9 cellular contexts compared by ENCODE assay signal in the genomic region with DNA sequence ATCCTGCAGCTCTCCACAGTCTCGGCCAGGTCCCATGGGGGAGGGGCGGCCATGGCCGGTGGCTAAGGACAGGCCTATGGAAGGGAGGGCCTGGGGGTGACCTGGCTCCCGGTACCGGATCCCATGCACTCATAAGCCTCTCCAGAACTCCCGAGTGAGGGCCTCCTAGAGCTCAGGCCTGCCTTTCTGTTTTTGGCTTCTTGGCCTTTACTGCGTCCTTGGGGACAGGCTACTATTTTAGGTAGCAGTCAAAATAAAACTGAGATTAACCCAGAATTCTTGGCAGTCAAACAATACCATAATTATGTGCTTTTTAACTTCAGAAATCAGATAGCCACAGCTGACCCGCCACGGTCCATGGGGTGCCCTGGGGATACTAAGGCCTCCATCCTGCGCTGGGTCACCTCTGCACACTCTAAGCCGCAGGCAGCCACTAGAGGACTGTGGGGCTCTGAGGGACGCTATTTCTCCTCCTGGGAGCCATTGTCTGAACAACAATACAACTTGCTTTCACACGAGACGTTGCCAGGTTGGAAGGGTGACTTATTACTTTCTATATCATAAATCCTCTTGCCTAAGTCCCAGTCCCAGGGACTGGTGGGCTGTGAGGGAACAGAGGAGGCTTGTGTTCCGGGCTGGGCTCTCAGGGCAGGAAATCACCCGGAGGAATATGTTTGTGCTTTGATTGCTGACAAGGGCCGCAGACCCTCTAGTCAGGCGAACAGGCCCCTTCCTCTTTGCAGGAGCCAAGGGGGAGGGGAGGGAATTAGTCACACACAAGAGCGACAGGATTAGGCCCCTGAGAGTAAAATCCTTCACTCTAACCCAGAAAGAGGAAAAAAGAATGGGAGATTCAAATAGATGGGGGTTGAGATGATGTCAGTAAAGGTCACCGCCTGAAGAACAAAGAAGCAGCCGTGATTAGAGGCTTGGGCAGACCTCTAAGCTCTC. TPM values are rescaled to one million over a fixed set of nuclear protein-coding genes. Genes with fewer than 3 reads are reported as not detected.
A peak's percentile ranks its signal among the peaks of the same experiment; 100 is the strongest.
DNase-seq lines count a peak whose midpoint lies in the region; ATAC-seq, FAIRE-seq and TF ChIP-seq lines count a peak whose summit lies in the region.
"Had no signal": no experiment of that assay in that cellular context is flagged by ENCODE, and none has a peak within 500 bp of the region (broad histone marks: within the 10 kb centered on the region; RNA-seq: fewer than 3 reads in every experiment).

No MANE protein-coding gene starts in this region.

- no peak for TF ChIP-seq EP300 in upper lobe of left lung (IDR thresholded peaks at IDR 0.05)

- H3K79me2 ChIP-seq in endothelial cell of umbilical vein (ENCODE audit: control insufficient read depth, insufficient read depth, low read length): no peaks in the 10 kb centered on the region

- POLR2A ChIA-PET in Panc1 (lab: Charles Lee) (no interaction called here), endothelial cell of umbilical vein (lab: Charles Lee) (no interaction called here)

- H3K9me3 ChIP-seq in Panc1 (ENCODE audit: control insufficient read depth, insufficient read depth, low read depth, low read length) (no peaks in the 10 kb centered on the region), endothelial cell of umbilical vein (replicated peaks; ENCODE audit: control insufficient read depth, insufficient read depth, low read length) (no peaks in the 10 kb centered on the region), upper lobe of left lung (no peaks in the 10 kb centered on the region)

- TF ChIP-seq POLR2A in endothelial cell of umbilical vein (IDR thresholded peaks at IDR 0.05; ENCODE audit: low read depth, low read length) (no peak), upper lobe of left lung (IDR thresholded peaks at IDR 0.05) (no peak)

- no peak for TF ChIP-seq CTCF in Panc1 (IDR thresholded peaks at IDR 0.05)
- TF ChIP-seq CTCF in endothelial cell of umbilical vein (IDR thresholded peaks at IDR 0.05; ENCODE audit: extremely low read depth in 1 of 2, insufficient read depth in 1 of 2, low read depth in 1 of 2, low read length in 2 of 2): peak; percentile 21 to 36
- TF ChIP-seq CTCF in upper lobe of left lung (IDR thresholded peaks at IDR 0.05): no peak

- in situ Hi-C loops in Panc1 (cut with HindIII; ENCODE audit: low pct_unique_long_range_greater_than_20kb, low sequenced_read_pairs): no loop called here

- FAIRE-seq in endothelial cell of umbilical vein (lab: Jason Lieb, UNC): peak; percentile 77

- H3K27ac ChIP-seq in Panc1 (ENCODE audit: low read length) (peak overlapping the region; percentile 44; the same call in 1 of the 2 replicates), endothelial cell of umbilical vein (ENCODE audit: insufficient read depth, low read depth, low read length) (peak overlapping the region; percentile 74), upper lobe of left lung (peak overlapping the region; percentile 17 to 55 (median 27))
- H3K27ac ChIP-seq: foreskin keratinocyte had no signal

- H3K36me3 ChIP-seq in Panc1 (ENCODE audit: control insufficient read depth, insufficient read depth, low read length) (no peaks in the 10 kb centered on the region; the same call in 1 of the 2 replicates), endothelial cell of umbilical vein (ENCODE audit: control insufficient read depth in 2 of 2, extremely low read depth in 1 of 2, insufficient read depth in 2 of 2, low read length in 2 of 2) (no peaks in the 10 kb centered on the region), upper lobe of left lung (no peaks in the 10 kb centered on the region)

- BruUV-seq in Panc1 (replicated peaks; lab: Mats Ljungman, UMichigan) (no TSS peak), endothelial cell of umbilical vein (replicated peaks; lab: Mats Ljungman, UMichigan) (no TSS peak)

- H2AFZ ChIP-seq in endothelial cell of umbilical vein (ENCODE audit: low read depth, low read length): peak overlapping the region; percentile 94

- DNase-seq in Panc1 (ENCODE audit: low read depth, low spot score) (no peak), endothelial cell of umbilical vein (ENCODE audit: low read depth, low spot score) (peak; percentile 89), myocyte (ENCODE audit: low read depth) (peak; percentile 46), upper lobe of left lung (no peak), SW 1271 (lab: John Stamatoyannopoulos, UW) (no peak), anterior cingulate cortex (lab: John Stamatoyannopoulos, UW) (no peak)
- DNase-seq: activated CD4-positive, alpha-beta T cell treated with anti-CD3 and anti-CD28 coated beads, Interleukin-2, amount 50 U/mL, for 1 hour; foreskin keratinocyte had no signal

- peak overlapping the region; percentile 44 for H3K4me2 ChIP-seq in endothelial cell of umbilical vein (ENCODE audit: insufficient read depth, low read length)

- dilution Hi-C loops in endothelial cell of umbilical vein (cut with MboI; ENCODE audit: extremely low pct_ligation_motif_present, low sequenced_read_pairs): no loop called here

- H4K20me1 ChIP-seq in endothelial cell of umbilical vein (replicated peaks; ENCODE audit: control insufficient read depth, extremely low read depth, insufficient read depth, low read length): no peaks in the 10 kb centered on the region

- ATAC-seq in Panc1 (peak; percentile 77), upper lobe of left lung (ENCODE audit: low FRiP score in 2 of 2) (peak in 1 of 2 donors; percentile 47), GM21528 (IDR thresholded peaks at IDR 0.05; ENCODE audit: low FRiP score, unreplicated experiment) (no peak)
- ATAC-seq: foreskin keratinocyte had no signal

- H3K9ac ChIP-seq in endothelial cell of umbilical vein (replicated peaks; ENCODE audit: extremely low read depth, insufficient read depth, low read length): peak overlapping the region; percentile 28

- H3K4me1 ChIP-seq in Panc1 (ENCODE audit: control insufficient read depth, insufficient read depth, low read length): peaks cover 9% of the 10 kb centered on the region
- peaks cover 23% of the 10 kb centered on the region for H3K4me1 ChIP-seq in endothelial cell of umbilical vein (ENCODE audit: control insufficient read depth, extremely low read depth, insufficient read depth, low read length)
- peaks cover 9 to 23% (median 13%) of the 10 kb centered on the region in 4 donors for H3K4me1 ChIP-seq in upper lobe of left lung
- H3K4me1 ChIP-seq: foreskin keratinocyte had no signal

- whole genome bisulfite sequencing in upper lobe of left lung, 2 donors: 66 to 72% methylated on average over 18 to 21 of the region's 21 CpGs

- H3K27me3 ChIP-seq in Panc1 (ENCODE audit: control insufficient read depth, insufficient read depth, low read length) (no peaks in the 10 kb centered on the region), endothelial cell of umbilical vein (ENCODE audit: control insufficient read depth in 2 of 2, insufficient read depth in 2 of 2, low read length in 2 of 2) (no peaks in the 10 kb centered on the region), upper lobe of left lung (no peaks in the 10 kb centered on the region)
- H3K27me3 ChIP-seq: foreskin keratinocyte had no signal

- intact Hi-C loops in Panc1 (cut with micrococcal nuclease; ENCODE audit: unreplicated experiment): no loop called here
- intact Hi-C loops in endothelial cell of umbilical vein (cut with micrococcal nuclease): loop anchor here (2.0 to 5.0 kb wide), 3 partner anchors 20 to 92 kb away; a partner anchor contains a TSS

- CTCF ChIA-PET in Panc1 (lab: Charles Lee) (no interaction called here), endothelial cell of umbilical vein (lab: Charles Lee) (interaction anchor here (1.0 to 1.4 kb wide), 3 partner anchors 13 to 91 kb away, joined by 3 to 4 read pairs (median 4); no protein-coding TSS in a partner anchor)

- H3K9me1 ChIP-seq in endothelial cell of umbilical vein (replicated peaks; ENCODE audit: control insufficient read depth, extremely low read depth, insufficient read depth, low read length): no peaks in the 10 kb centered on the region

- H3K4me3 ChIP-seq in Panc1 (ENCODE audit: low read depth in 2 of 2, low read length in 2 of 2): no peak overlapping the region
- no peak overlapping the region for H3K4me3 ChIP-seq in endothelial cell of umbilical vein (replicated peaks in 1 of 3; ENCODE audit: insufficient read depth in 1 of 3, low read depth in 1 of 3, low read length in 3 of 3)
- H3K4me3 ChIP-seq in upper lobe of left lung: no peak overlapping the region

TF ChIP-seq in endothelial cell of umbilical vein, 7 proteins besides CTCF, POLR2A, EP300 and RAD21:
- TF ChIP-seq EZH2 (IDR thresholded peaks at IDR 0.05; ENCODE audit: borderline replicate concordance, low read depth, low read length, severe bottlenecking): no peak
- no peak for TF ChIP-seq FOS (IDR thresholded peaks at IDR 0.05; ENCODE audit: borderline replicate concordance, insufficient read depth, low read length)
- TF ChIP-seq JUN (IDR thresholded peaks at IDR 0.05; ENCODE audit: borderline replicate concordance, insufficient read depth, insufficient read length, low read depth): no peak
- TF ChIP-seq GATA2 (IDR thresholded peaks at IDR 0.05; ENCODE audit: insufficient read depth, insufficient read length, low read depth, low read length): no peak
- no peak for TF ChIP-seq MYC (IDR thresholded peaks at IDR 0.05; ENCODE audit: low read depth, low read length)
- TF ChIP-seq POLR2AphosphoS5 (IDR thresholded peaks at IDR 0.05; ENCODE audit: insufficient read depth, low read depth, low read length): no peak
TF ChIP-seq in endothelial cell of umbilical vein: peak in this region for 0.

RNA-seq across cellular contexts. Expression of a gene that starts 40.7 kb away (rescaled TPM):
- total RNA-seq in Panc1 (2021; ENCODE audit: unreplicated experiment) (33.9 TPM), endothelial cell of umbilical vein (31.2 and 32.9 TPM in 2 replicates), myocyte (46.6 and 59.6 TPM in 2 replicates), upper lobe of left lung (10 to 100 TPM; 26.3 to 48.8 (median 31.9) TPM)
- polyA plus RNA-seq in Panc1 (2012; ENCODE audit: insufficient read length): 22.4 TPM
- polyA plus RNA-seq in endothelial cell of umbilical vein: 15.6 and 17.5 TPM in 2 replicates
- polyA plus RNA-seq in endothelial cell of umbilical vein (2011; cell fraction: cytosol; rRNA removed): 25.3 and 26.5 TPM in 2 replicates
- 36.3 and 37.1 TPM in 2 replicates for polyA plus RNA-seq in endothelial cell of umbilical vein (2011; cell fraction: nucleus; rRNA removed)
- polyA plus RNA-seq in endothelial cell of umbilical vein (2012): 32.6 and 38.1 TPM in 2 replicates
- polyA minus RNA-seq in endothelial cell of umbilical vein: 18.1 and 19.7 TPM in 2 replicates
- polyA minus RNA-seq in endothelial cell of umbilical vein (2011; cell fraction: cytosol; rRNA and poly(A)+ RNA removed): 69.6 TPM
- polyA minus RNA-seq in endothelial cell of umbilical vein (2011; cell fraction: nucleus; rRNA and poly(A)+ RNA removed): 30.1 and 38.1 TPM in 2 replicates
- 34.0 TPM for polyA plus RNA-seq in myocyte (2012)

Comparison
In these comparisons a context has a peak if more than half of its experiments do, and no peak if none do; other contexts are left out.
1. DNase-seq: peak in endothelial cell of umbilical vein (single experiment) and myocyte (single experiment); none in Panc1 (single experiment), upper lobe of left lung (0 of 2), SW 1271 (0 of 2) and anterior cingulate cortex (0 of 58).
2. CTCF ChIP-seq: peak in endothelial cell of umbilical vein (2 of 2); none in Panc1 (single experiment) and upper lobe of left lung (0 of 6).
3. Peak in every context shown above with its lines, with median percentiles within 50 percentile points of each other: H3K27ac ChIP-seq.